Comparison of ENCODE assay signal across 23 cellular contexts in genomic region chr1:41521766-41522165, GRCh38. TPM values are rescaled to one million over a fixed set of nuclear protein-coding genes. Genes with fewer than 3 reads are reported as not detected.
A peak's percentile ranks its signal among the peaks of the same experiment; 100 is the strongest.
DNase-seq lines count a peak whose midpoint lies in the region; ATAC-seq and TF ChIP-seq lines count a peak whose summit lies in the region.
"Had no signal": no experiment of that assay in that cellular context is flagged by ENCODE, and none has a peak within 500 bp of the region (broad histone marks: within the 10 kb centered on the region; RNA-seq: fewer than 3 reads in every experiment).

No MANE protein-coding gene starts in this region.

- DNase-seq in H7 (peak; percentile 80), SJSA1 (ENCODE audit: low read depth in 1 of 2, low spot score in 2 of 2) (peak; percentile 40 to 65), iPS-NIHi11 (ENCODE audit: low spot score) (peak; percentile 68), neural crest cell (ENCODE audit: low read depth, low spot score) (no peak), NCI-H82 (lab: John Stamatoyannopoulos, UW) (no peak), KG1 (lab: John Stamatoyannopoulos, UW) (no peak), upper lobe of right lung (no peak), SIG-M5 (lab: John Stamatoyannopoulos, UW) (no peak)
- DNase-seq: DMS153; MG63; NCI-H1092; NCI-H1436 treated with DMSO at 0.1 percent for 48 hours; NCI-H2029; NCI-H345; NCI-H526; NK-92 treated with Interleukin-12 subunit alpha and Interleukin-12 subunit beta, amount 100 ng/mL, for 24 hours; Right ventricle myocardium superior had no signal

- no peaks in the 10 kb centered on the region for H3K36me3 Mint-ChIP-seq in neural crest cell (ENCODE audit: low read depth)

- H3K36me3 ChIP-seq in H7 (replicated peaks; ENCODE audit: control insufficient read depth, insufficient read depth, low read length), result no peaks in the 10 kb centered on the region
- peaks cover 64% of the 10 kb centered on the region for H3K36me3 ChIP-seq in SJSA1
- H3K36me3 ChIP-seq in upper lobe of right lung, result no peaks in the 10 kb centered on the region
- H3K36me3 ChIP-seq: MG63 had no signal

- H3K4me3 ChIP-seq in H7 (ENCODE audit: insufficient read depth, low read depth, low read length) (no peak overlapping the region), SJSA1 (no peak overlapping the region), upper lobe of right lung (no peak overlapping the region)
- H3K4me3 ChIP-seq: BLaER1, GM12878, MG63 had no signal

- no peaks in the 10 kb centered on the region; the same call in 1 of the 2 replicates for H3K27me3 ChIP-seq in H7 (ENCODE audit: control insufficient read depth, insufficient read depth, low read length)
- no peaks in the 10 kb centered on the region for H3K27me3 ChIP-seq in SJSA1 (replicated peaks)
- no peaks in the 10 kb centered on the region for H3K27me3 ChIP-seq in upper lobe of right lung
- H3K27me3 ChIP-seq: BLaER1, MG63 had no signal

- H3K9me3 Mint-ChIP-seq in neural crest cell, result no peaks in the 10 kb centered on the region
- H3K9me3 Mint-ChIP-seq: CD4-positive, alpha-beta memory T cell; IgD-negative memory B cell had no signal

- H3K27ac ChIP-seq in SJSA1 (peak overlapping the region; percentile 31), upper lobe of right lung (no peak overlapping the region)
- H3K27ac ChIP-seq: BLaER1 had no signal

- intact Hi-C loops in upper lobe of right lung (cut with DNase I), result no loop called here

- H3K4me1 Mint-ChIP-seq in neural crest cell, result peaks cover 16% of the 10 kb centered on the region

- H3K27ac Mint-ChIP-seq in neural crest cell (ENCODE audit: unreplicated experiment), result peak overlapping the region; percentile 27
- H3K27ac Mint-ChIP-seq: CD4-positive, alpha-beta memory T cell; IgD-negative memory B cell had no signal

- no peak overlapping the region for H3K4me3 Mint-ChIP-seq in neural crest cell
- H3K4me3 Mint-ChIP-seq: CD4-positive, alpha-beta memory T cell; IgD-negative memory B cell had no signal

- TF ChIP-seq CTCF in neural crest cell (conservative IDR thresholded peaks at IDR 0.05), result no peak
- no peak for TF ChIP-seq CTCF in upper lobe of right lung (IDR thresholded peaks at IDR 0.05)

- ATAC-seq in upper lobe of right lung, result no peak
- ATAC-seq: GM12878 had no signal

- peaks cover 19% of the 10 kb centered on the region for H3K4me1 ChIP-seq in SJSA1 (replicated peaks)
- no peaks in the 10 kb centered on the region for H3K4me1 ChIP-seq in upper lobe of right lung

- H3K27me3 Mint-ChIP-seq in neural crest cell (ENCODE audit: low read depth), result no peaks in the 10 kb centered on the region
- H3K27me3 Mint-ChIP-seq: CD4-positive, alpha-beta memory T cell; IgD-negative memory B cell had no signal

- H3K9me3 ChIP-seq in SJSA1 (replicated peaks) (no peaks in the 10 kb centered on the region), upper lobe of right lung (no peaks in the 10 kb centered on the region)
- H3K9me3 ChIP-seq: BLaER1, MG63 had no signal

RNA-seq across cellular contexts. Expression of gene EDN2, which starts 37.3 kb away (rescaled TPM):
- 0.55 and 0.81 TPM in 2 replicates for total RNA-seq in H7 (2014; rRNA removed; shearing (Covaris generic))
- 3.0 and 6.7 TPM in 2 replicates for total RNA-seq in SJSA1 (2014; rRNA removed; shearing (Covaris generic))
- total RNA-seq in neural crest cell, result not detected in 2 replicates
- not detected for total RNA-seq in upper lobe of right lung
- total RNA-seq: A673; CD4-positive, alpha-beta memory T cell; OCI-LY7 had no signal

Comparison
In these comparisons a context has a peak if more than half of its experiments do, and no peak if none do; other contexts are left out.
1. DNase-seq: peak in H7 (single experiment), SJSA1 (2 of 2) and iPS-NIHi11 (single experiment); none in neural crest cell (single experiment), NCI-H82 (single experiment), KG1 (single experiment), upper lobe of right lung (single experiment) and SIG-M5 (single experiment).